In the genomic region with DNA sequence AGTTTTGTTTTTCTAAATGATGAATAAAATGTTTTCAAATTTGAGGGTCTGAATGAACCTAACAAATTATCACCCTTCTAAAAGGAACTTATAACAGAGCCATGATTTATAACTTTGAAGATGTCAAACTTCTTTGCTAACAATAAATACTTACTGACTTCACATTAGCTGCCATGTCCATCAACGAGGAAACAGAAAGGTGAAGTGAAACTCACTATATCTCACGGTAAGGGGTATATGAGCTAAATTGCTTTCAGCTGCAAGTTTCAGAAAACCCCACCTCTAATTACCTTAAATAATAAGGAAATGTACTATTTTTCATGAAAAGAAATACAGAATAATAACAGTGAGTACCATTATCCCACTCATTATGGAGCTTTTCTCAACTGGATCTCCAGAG, we compare ENCODE assay signal across 14 cellular contexts.
DNase-seq lines count a peak whose midpoint lies in the region; ATAC-seq and TF ChIP-seq lines count a peak whose summit lies in the region.
"Had no signal": no experiment of that assay in that cellular context is flagged by ENCODE, and none has a peak within 500 bp of the region (broad histone marks: within the 10 kb centered on the region; RNA-seq: fewer than 3 reads in every experiment).

No MANE protein-coding gene starts in this region.

- H3K36me3 ChIP-seq in smooth muscle cell (ENCODE audit: low read depth) = no peaks in the 10 kb centered on the region
- H3K36me3 ChIP-seq: gastroesophageal sphincter, WERI-Rb-1 had no signal

- H3K4me2 ChIP-seq in smooth muscle cell = no peak overlapping the region

- H3K4me1 Mint-ChIP-seq in memory B cell = peaks cover 4% of the 10 kb centered on the region

- no peaks in the 10 kb centered on the region for H3K9me3 Mint-ChIP-seq in memory B cell
- H3K9me3 Mint-ChIP-seq: effector memory CD8-positive, alpha-beta T cell had no signal

- WGBS in smooth muscle cell (ENCODE audit: low lambda C conversion rate) = 93% methylated on average over 2 of the region's 2 CpGs

- no peaks in the 10 kb centered on the region for H3F3A ChIP-seq in smooth muscle cell (ENCODE audit: low read depth)

- TF ChIP-seq CTCF in smooth muscle cell (IDR thresholded peaks at IDR 0.05; ENCODE audit: borderline replicate concordance, insufficient read depth, poor library complexity, severe bottlenecking) = no peak

- H3K79me2 ChIP-seq in smooth muscle cell (ENCODE audit: low read depth) = no peaks in the 10 kb centered on the region

- no peaks in the 10 kb centered on the region for H3K27me3 ChIP-seq in smooth muscle cell (ENCODE audit: low read depth)
- H3K27me3 ChIP-seq: gastroesophageal sphincter had no signal

- no peak overlapping the region for H3K4me3 Mint-ChIP-seq in memory B cell
- H3K4me3 Mint-ChIP-seq: effector memory CD8-positive, alpha-beta T cell had no signal

- H2AFZ ChIP-seq in smooth muscle cell (ENCODE audit: low read depth) = no peak overlapping the region

- no peak overlapping the region for H3K27ac ChIP-seq in smooth muscle cell (ENCODE audit: low read depth)
- H3K27ac ChIP-seq: gastroesophageal sphincter, WERI-Rb-1 had no signal

- H3K9me3 ChIP-seq in smooth muscle cell (replicated peaks; ENCODE audit: low read depth) = no peaks in the 10 kb centered on the region
- H3K9me3 ChIP-seq: gastroesophageal sphincter had no signal

- no peak overlapping the region for H3K9ac ChIP-seq in smooth muscle cell (ENCODE audit: low read depth)

- H3K4me1 ChIP-seq in smooth muscle cell (ENCODE audit: low read depth) = no peaks in the 10 kb centered on the region
- H3K4me1 ChIP-seq: gastroesophageal sphincter had no signal

- H3K27ac Mint-ChIP-seq in memory B cell = no peak overlapping the region

- DNase-seq in memory B cell (ENCODE audit: low spot score in 2 of 2) = no peak
- DNase-seq in retina = no peak
- no peak for DNase-seq in smooth muscle cell (lab: John Stamatoyannopoulos, UW; ENCODE audit: unreplicated experiment)
- DNase-seq in NCI-H82 treated with DMSO at 0.1 percent for 48 hours (lab: John Stamatoyannopoulos, UW; ENCODE audit: unreplicated experiment) = no peak
- DNase-seq in NCI-H524 (lab: John Stamatoyannopoulos, UW) = no peak
- DNase-seq: activated T-cell treated with anti-CD3 and anti-CD28 coated beads, Interleukin-2, amount 50 U/mL, for 1 hour; effector memory CD8-positive, alpha-beta T cell; left colon; stimulated activated naive CD4-positive, alpha-beta T cell treated with Interleukin-2 at 50 U/mL for 16 hours; WERI-Rb-1 had no signal

- ATAC-seq in GM19023 (IDR thresholded peaks at IDR 0.05; ENCODE audit: unreplicated experiment) (peak; percentile 78), GM21619 (IDR thresholded peaks at IDR 0.05; ENCODE audit: unreplicated experiment) (peak; percentile 86), HG03139 (IDR thresholded peaks at IDR 0.05; ENCODE audit: unreplicated experiment) (peak; percentile 86), memory B cell (ENCODE audit: low read depth) (peak; percentile 86)
- ATAC-seq: effector memory CD8-positive, alpha-beta T cell; gastroesophageal sphincter; left colon had no signal

- H3K27me3 Mint-ChIP-seq in memory B cell = no peaks in the 10 kb centered on the region
- H3K27me3 Mint-ChIP-seq: effector memory CD8-positive, alpha-beta T cell had no signal

- H3K36me3 Mint-ChIP-seq in memory B cell = peaks cover 2% of the 10 kb centered on the region

- no peak overlapping the region for H3K4me3 ChIP-seq in smooth muscle cell
- H3K4me3 ChIP-seq: gastroesophageal sphincter had no signal

- H4K20me1 ChIP-seq in smooth muscle cell (ENCODE audit: low read depth) = no peaks in the 10 kb centered on the region
